ENCODE assay signal across 1 cellular context in the genomic region with DNA sequence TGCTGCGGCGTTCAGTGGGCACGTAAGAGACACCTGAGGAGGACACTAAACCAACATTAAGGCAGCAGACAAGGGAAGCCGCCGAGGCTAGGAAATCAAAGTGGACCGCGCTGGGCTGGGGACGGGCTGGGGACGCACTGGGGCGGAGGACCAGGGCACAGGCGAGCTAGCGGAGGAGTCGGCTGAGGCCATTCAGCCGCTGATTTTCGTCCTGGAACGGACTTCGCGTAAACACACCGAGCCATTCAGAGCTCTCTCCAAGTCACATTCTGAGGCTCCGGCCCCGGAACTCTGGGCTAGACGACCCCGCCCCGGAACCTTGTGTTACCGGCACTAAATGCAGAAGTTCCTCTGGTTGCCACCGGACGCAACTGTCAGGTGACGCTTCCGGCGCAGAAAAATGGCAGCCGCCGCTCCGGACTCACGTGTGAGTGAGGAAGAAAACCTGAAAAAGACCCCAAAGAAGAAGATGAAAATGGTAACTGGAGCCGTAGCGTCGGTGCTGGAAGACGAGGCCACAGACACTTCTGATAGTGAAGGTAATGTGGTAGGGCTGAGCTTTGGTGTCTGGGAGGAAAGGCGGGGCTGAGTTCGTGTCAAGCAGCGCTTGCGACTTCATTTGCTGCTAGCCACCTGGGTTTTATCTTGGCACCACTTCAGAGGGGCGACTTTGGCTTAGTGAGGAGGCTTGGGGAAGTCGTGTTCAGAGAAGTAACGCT.
A peak's percentile ranks its signal among the peaks of the same experiment; 100 is the strongest.
TF ChIP-seq lines count a peak whose summit lies in the region.

A gene with protein sequence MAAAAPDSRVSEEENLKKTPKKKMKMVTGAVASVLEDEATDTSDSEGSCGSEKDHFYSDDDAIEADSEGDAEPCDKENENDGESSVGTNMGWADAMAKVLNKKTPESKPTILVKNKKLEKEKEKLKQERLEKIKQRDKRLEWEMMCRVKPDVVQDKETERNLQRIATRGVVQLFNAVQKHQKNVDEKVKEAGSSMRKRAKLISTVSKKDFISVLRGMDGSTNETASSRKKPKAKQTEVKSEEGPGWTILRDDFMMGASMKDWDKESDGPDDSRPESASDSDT (plus strand): TSS at position 377 of the 719 bp plus-strand sequence. CDS start 24 bp downstream, at position 401.

TF ChIP-seq in HepG2, 621 proteins besides CTCF, POLR2A, EP300 and RAD21 (continued from another document and continues in another):
- TF ChIP-seq, protein P1, sequence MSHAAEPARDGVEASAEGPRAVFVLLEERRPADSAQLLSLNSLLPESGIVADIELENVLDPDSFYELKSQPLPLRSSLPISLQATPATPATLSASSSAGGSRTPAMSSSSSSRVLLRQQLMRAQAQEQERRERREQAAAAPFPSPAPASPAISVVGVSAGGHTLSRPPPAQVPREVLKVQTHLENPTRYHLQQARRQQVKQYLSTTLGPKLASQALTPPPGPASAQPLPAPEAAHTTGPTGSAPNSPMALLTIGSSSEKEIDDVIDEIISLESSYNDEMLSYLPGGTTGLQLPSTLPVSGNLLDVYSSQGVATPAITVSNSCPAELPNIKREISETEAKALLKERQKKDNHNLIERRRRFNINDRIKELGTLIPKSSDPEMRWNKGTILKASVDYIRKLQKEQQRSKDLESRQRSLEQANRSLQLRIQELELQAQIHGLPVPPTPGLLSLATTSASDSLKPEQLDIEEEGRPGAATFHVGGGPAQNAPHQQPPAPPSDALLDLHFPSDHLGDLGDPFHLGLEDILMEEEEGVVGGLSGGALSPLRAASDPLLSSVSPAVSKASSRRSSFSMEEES (CRISPR knock-in tag; IDR thresholded peaks at IDR 0.05), result peak; percentile 78
- peak; percentile 87 for TF ChIP-seq ZSCAN9 (CRISPR knock-in tag; IDR thresholded peaks at IDR 0.05; ENCODE audit: borderline replicate concordance)
- TF ChIP-seq, protein P2, sequence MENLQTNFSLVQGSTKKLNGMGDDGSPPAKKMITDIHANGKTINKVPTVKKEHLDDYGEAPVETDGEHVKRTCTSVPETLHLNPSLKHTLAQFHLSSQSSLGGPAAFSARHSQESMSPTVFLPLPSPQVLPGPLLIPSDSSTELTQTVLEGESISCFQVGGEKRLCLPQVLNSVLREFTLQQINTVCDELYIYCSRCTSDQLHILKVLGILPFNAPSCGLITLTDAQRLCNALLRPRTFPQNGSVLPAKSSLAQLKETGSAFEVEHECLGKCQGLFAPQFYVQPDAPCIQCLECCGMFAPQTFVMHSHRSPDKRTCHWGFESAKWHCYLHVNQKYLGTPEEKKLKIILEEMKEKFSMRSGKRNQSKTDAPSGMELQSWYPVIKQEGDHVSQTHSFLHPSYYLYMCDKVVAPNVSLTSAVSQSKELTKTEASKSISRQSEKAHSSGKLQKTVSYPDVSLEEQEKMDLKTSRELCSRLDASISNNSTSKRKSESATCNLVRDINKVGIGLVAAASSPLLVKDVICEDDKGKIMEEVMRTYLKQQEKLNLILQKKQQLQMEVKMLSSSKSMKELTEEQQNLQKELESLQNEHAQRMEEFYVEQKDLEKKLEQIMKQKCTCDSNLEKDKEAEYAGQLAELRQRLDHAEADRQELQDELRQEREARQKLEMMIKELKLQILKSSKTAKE (CRISPR knock-in tag; IDR thresholded peaks at IDR 0.05; ENCODE audit: borderline replicate concordance), result no peak
- TF ChIP-seq, protein P3, sequence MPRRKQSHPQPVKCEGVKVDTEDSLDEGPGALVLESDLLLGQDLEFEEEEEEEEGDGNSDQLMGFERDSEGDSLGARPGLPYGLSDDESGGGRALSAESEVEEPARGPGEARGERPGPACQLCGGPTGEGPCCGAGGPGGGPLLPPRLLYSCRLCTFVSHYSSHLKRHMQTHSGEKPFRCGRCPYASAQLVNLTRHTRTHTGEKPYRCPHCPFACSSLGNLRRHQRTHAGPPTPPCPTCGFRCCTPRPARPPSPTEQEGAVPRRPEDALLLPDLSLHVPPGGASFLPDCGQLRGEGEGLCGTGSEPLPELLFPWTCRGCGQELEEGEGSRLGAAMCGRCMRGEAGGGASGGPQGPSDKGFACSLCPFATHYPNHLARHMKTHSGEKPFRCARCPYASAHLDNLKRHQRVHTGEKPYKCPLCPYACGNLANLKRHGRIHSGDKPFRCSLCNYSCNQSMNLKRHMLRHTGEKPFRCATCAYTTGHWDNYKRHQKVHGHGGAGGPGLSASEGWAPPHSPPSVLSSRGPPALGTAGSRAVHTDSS (CRISPR knock-in tag; conservative IDR thresholded peaks at IDR 0.05), result no peak
- TF ChIP-seq, protein P4, sequence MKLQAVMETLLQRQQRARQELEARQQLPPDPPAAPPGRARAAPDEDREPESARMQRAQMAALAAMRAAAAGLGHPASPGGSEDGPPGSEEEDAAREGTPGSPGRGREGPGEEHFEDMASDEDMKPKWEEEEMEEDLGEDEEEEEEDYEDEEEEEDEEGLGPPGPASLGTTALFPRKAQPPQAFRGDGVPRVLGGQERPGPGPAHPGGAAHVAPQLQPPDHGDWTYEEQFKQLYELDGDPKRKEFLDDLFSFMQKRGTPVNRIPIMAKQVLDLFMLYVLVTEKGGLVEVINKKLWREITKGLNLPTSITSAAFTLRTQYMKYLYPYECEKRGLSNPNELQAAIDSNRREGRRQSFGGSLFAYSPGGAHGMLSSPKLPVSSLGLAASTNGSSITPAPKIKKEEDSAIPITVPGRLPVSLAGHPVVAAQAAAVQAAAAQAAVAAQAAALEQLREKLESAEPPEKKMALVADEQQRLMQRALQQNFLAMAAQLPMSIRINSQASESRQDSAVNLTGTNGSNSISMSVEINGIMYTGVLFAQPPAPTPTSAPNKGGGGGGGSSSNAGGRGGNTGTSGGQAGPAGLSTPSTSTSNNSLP (IDR thresholded peaks at IDR 0.05; ENCODE audit: low read depth, low read length), result 0 out of 2 replicates have a peak, but pooled peaks have one; percentile 18
- TF ChIP-seq SRY (CRISPR knock-in tag; IDR thresholded peaks at IDR 0.05), result peak; percentile 64
- TF ChIP-seq FOXJ3 (CRISPR knock-in tag; IDR thresholded peaks at IDR 0.05; ENCODE audit: borderline replicate concordance), result peak; percentile 27; the same call in 1 of the 2 replicates
- TF ChIP-seq, protein P5, sequence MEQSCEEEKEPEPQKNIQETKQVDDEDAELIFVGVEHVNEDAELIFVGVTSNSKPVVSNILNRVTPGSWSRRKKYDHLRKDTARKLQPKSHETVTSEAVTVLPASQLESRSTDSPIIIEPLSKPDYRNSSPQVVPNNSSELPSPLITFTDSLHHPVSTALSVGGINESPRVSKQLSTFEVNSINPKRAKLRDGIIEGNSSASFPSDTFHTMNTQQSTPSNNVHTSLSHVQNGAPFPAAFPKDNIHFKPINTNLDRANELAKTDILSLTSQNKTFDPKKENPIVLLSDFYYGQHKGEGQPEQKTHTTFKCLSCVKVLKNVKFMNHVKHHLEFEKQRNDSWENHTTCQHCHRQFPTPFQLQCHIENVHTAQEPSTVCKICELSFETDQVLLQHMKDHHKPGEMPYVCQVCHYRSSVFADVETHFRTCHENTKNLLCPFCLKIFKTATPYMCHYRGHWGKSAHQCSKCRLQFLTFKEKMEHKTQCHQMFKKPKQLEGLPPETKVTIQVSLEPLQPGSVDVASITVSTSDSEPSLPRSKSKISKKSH (CRISPR knock-in tag; IDR thresholded peaks at IDR 0.05; ENCODE audit: borderline replicate concordance), result peak; percentile 81; the same call in 1 of the 2 replicates
- TF ChIP-seq IKZF4 (CRISPR knock-in tag; IDR thresholded peaks at IDR 0.05; ENCODE audit: borderline replicate concordance, low read depth, not compliant biosample characterization), result peak; percentile 80
- TF ChIP-seq, protein P6, sequence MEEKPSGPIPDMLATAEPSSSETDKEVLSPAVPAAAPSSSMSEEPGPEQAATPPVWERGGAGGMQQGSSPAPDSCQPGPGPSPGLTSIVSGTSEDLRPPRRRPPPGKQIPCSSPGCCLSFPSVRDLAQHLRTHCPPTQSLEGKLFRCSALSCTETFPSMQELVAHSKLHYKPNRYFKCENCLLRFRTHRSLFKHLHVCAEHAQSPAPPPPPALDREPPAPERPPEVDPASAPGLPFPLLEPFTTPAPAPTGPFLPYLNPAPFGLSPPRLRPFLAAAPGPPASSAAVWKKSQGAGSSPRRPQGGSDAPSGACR (CRISPR knock-in tag; IDR thresholded peaks at IDR 0.05), result peak; percentile 75; the same call in 1 of the 2 replicates
- TF ChIP-seq SRF (IDR thresholded peaks at IDR 0.05; ENCODE audit: low read depth, low read length), result peak; percentile 43; the same call in 1 of the 2 replicates
- TF ChIP-seq, protein P7, sequence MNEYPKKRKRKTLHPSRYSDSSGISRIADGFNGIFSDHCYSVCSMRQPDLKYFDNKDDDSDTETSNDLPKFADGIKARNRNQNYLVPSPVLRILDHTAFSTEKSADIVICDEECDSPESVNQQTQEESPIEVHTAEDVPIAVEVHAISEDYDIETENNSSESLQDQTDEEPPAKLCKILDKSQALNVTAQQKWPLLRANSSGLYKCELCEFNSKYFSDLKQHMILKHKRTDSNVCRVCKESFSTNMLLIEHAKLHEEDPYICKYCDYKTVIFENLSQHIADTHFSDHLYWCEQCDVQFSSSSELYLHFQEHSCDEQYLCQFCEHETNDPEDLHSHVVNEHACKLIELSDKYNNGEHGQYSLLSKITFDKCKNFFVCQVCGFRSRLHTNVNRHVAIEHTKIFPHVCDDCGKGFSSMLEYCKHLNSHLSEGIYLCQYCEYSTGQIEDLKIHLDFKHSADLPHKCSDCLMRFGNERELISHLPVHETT (CRISPR knock-in tag; conservative IDR thresholded peaks at IDR 0.05), result peak; percentile 74; the same call in 1 of the 2 replicates
- TF ChIP-seq ELF4 (CRISPR knock-in tag; IDR thresholded peaks at IDR 0.05; ENCODE audit: borderline replicate concordance), result no peak
- no peak for TF ChIP-seq NFYC (CRISPR knock-in tag; IDR thresholded peaks at IDR 0.05)
- TF ChIP-seq, protein P8, sequence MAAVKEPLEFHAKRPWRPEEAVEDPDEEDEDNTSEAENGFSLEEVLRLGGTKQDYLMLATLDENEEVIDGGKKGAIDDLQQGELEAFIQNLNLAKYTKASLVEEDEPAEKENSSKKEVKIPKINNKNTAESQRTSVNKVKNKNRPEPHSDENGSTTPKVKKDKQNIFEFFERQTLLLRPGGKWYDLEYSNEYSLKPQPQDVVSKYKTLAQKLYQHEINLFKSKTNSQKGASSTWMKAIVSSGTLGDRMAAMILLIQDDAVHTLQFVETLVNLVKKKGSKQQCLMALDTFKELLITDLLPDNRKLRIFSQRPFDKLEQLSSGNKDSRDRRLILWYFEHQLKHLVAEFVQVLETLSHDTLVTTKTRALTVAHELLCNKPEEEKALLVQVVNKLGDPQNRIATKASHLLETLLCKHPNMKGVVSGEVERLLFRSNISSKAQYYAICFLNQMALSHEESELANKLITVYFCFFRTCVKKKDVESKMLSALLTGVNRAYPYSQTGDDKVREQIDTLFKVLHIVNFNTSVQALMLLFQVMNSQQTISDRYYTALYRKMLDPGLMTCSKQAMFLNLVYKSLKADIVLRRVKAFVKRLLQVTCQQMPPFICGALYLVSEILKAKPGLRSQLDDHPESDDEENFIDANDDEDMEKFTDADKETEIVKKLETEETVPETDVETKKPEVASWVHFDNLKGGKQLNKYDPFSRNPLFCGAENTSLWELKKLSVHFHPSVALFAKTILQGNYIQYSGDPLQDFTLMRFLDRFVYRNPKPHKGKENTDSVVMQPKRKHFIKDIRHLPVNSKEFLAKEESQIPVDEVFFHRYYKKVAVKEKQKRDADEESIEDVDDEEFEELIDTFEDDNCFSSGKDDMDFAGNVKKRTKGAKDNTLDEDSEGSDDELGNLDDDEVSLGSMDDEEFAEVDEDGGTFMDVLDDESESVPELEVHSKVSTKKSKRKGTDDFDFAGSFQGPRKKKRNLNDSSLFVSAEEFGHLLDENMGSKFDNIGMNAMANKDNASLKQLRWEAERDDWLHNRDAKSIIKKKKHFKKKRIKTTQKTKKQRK (IDR thresholded peaks at IDR 0.05; ENCODE audit: low read length), result no peak
- peak; percentile 86; the same call in 1 of the 2 replicates for TF ChIP-seq KDM4B (CRISPR knock-in tag; IDR thresholded peaks at IDR 0.05)
- TF ChIP-seq SALL2 (CRISPR knock-in tag; IDR thresholded peaks at IDR 0.05), result no peak
- TF ChIP-seq ATF7-NPFF (CRISPR knock-in tag; IDR thresholded peaks at IDR 0.05; ENCODE audit: low read depth), result peak; percentile 86; the same call in 1 of the 2 replicates
- peak; percentile 91; the same call in 1 of the 2 replicates for TF ChIP-seq YEATS2 (CRISPR knock-in tag; IDR thresholded peaks at IDR 0.05; ENCODE audit: borderline replicate concordance)
- peak; percentile 55; the same call in 1 of the 2 replicates for TF ChIP-seq ZNF256 (CRISPR knock-in tag; conservative IDR thresholded peaks at IDR 0.05)
- TF ChIP-seq, protein P9, sequence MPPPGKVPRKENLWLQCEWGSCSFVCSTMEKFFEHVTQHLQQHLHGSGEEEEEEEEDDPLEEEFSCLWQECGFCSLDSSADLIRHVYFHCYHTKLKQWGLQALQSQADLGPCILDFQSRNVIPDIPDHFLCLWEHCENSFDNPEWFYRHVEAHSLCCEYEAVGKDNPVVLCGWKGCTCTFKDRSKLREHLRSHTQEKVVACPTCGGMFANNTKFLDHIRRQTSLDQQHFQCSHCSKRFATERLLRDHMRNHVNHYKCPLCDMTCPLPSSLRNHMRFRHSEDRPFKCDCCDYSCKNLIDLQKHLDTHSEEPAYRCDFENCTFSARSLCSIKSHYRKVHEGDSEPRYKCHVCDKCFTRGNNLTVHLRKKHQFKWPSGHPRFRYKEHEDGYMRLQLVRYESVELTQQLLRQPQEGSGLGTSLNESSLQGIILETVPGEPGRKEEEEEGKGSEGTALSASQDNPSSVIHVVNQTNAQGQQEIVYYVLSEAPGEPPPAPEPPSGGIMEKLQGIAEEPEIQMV (CRISPR knock-in tag; IDR thresholded peaks at IDR 0.05; ENCODE audit: low read depth), result peak; percentile 31; the same call in 1 of the 2 replicates
- peak; percentile 26; the same call in 1 of the 2 replicates for TF ChIP-seq ZNF652 (CRISPR knock-in tag; IDR thresholded peaks at IDR 0.05; ENCODE audit: borderline replicate concordance, low read depth)
- TF ChIP-seq BHLHE40 (IDR thresholded peaks at IDR 0.05; ENCODE audit: low read length), result peak; percentile 75
- peak; percentile 78 for TF ChIP-seq KDM3A (CRISPR knock-in tag; IDR thresholded peaks at IDR 0.05; ENCODE audit: low read depth)
- TF ChIP-seq, protein P10, sequence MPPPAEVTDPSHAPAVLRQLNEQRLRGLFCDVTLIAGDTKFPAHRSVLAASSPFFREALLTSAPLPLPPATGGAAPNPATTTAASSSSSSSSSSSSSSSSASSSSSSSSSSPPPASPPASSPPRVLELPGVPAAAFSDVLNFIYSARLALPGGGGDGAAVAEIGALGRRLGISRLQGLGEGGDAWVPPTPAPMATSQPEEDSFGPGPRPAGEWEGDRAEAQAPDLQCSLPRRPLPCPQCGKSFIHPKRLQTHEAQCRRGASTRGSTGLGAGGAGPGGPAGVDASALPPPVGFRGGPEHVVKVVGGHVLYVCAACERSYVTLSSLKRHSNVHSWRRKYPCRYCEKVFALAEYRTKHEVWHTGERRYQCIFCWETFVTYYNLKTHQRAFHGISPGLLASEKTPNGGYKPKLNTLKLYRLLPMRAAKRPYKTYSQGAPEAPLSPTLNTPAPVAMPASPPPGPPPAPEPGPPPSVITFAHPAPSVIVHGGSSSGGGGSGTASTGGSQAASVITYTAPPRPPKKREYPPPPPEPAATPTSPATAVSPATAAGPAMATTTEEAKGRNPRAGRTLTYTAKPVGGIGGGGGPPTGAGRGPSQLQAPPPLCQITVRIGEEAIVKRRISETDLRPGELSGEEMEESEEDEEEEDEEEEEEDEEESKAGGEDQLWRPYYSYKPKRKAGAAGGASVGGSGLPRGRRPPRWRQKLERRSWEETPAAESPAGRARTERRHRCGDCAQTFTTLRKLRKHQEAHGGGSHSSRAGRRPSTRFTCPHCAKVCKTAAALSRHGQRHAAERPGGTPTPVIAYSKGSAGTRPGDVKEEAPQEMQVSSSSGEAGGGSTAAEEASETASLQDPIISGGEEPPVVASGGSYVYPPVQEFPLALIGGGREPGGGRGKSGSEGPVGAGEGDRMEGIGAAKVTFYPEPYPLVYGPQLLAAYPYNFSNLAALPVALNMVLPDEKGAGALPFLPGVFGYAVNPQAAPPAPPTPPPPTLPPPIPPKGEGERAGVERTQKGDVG (CRISPR knock-in tag; IDR thresholded peaks at IDR 0.05; ENCODE audit: borderline replicate concordance), result peak; percentile 79; the same call in 1 of the 2 replicates
- TF ChIP-seq ZNF577 (CRISPR knock-in tag; IDR thresholded peaks at IDR 0.05; ENCODE audit: borderline replicate concordance, low read depth), result no peak
